Comparison of ENCODE assay signal across 8 cellular contexts in genomic region chr11:66479741-66480115, GRCh38. TPM values are rescaled to one million over a fixed set of nuclear protein-coding genes. Genes with fewer than 3 reads are reported as not detected.
DNase-seq lines count a peak whose midpoint lies in the region; ATAC-seq and TF ChIP-seq lines count a peak whose summit lies in the region.

No MANE protein-coding gene starts in this region.

- peak overlapping the region; percentile 92 for H3K4me3 Mint-ChIP-seq in natural killer cell

- H3K4me2 ChIP-seq in BLaER1 treated with 17β-estradiol and CSF1 and Interleukin-3, amounts not matched to agents 10 nM and 100 nM, result peak overlapping the region; percentile 84 to 99 (median 94)

- H3K9me3 Mint-ChIP-seq in natural killer cell, result no peaks in the 10 kb centered on the region

- peak overlapping the region; percentile 84 to 94 (median 91) for H3K27ac ChIP-seq in BLaER1 treated with 17β-estradiol and CSF1 and Interleukin-3, amounts not matched to agents 10 nM and 100 nM

- H3K4me3 ChIP-seq in BLaER1 treated with 17β-estradiol and CSF1 and Interleukin-3, amounts not matched to agents 10 nM and 100 nM, result peak overlapping the region; percentile 72 to 96 (median 84)
- H3K4me3 ChIP-seq in endocrine pancreas (ENCODE audit: control insufficient read depth, insufficient read depth, low read length), result no peak overlapping the region

- H3K36me3 Mint-ChIP-seq in natural killer cell, result no peaks in the 10 kb centered on the region

- peak overlapping the region; percentile 87 to 91 for H3K27ac Mint-ChIP-seq in natural killer cell

- DNase-seq in NCI-H526 treated with DMSO at 0.1 percent for 48 hours (lab: John Stamatoyannopoulos, UW), result peak; percentile 84
- no peak for DNase-seq in natural killer cell
- DNase-seq in HEK293T (ENCODE audit: extremely low spot score), result no peak
- no peak for DNase-seq in activated effector memory CD4-positive, alpha-beta T cell treated with Interleukin-2 at 50 U/mL for 16 hours

- H3K27me3 Mint-ChIP-seq in natural killer cell (ENCODE audit: low read depth in 2 of 2), result no peaks in the 10 kb centered on the region

- POLR2A ChIA-PET in HEK293T (lab: Yijun Ruan, JAX), result interaction anchor here (0.9 to 2.7 kb wide), 13 partner anchors 9 to 198 kb away, joined by 3 to 14 read pairs (median 6); partner anchors contain the start of genes ACTN3, BBS1, MRPL11 and PELI3

- no peak for TF ChIP-seq CTCF in natural killer cell (IDR thresholded peaks at IDR 0.05)

- H3K27me3 ChIP-seq in BLaER1 treated with 17β-estradiol and CSF1 and Interleukin-3, amounts not matched to agents 10 nM and 100 nM, result no peaks in the 10 kb centered on the region
- no peaks in the 10 kb centered on the region for H3K27me3 ChIP-seq in endocrine pancreas (ENCODE audit: control insufficient read depth, insufficient read depth, low read length)

- ATAC-seq in GM21723 (IDR thresholded peaks at IDR 0.05; ENCODE audit: unreplicated experiment) (peak; percentile 15), natural killer cell (no peak), GM18511 (IDR thresholded peaks at IDR 0.05; ENCODE audit: unreplicated experiment) (no peak)

- H3K9me3 ChIP-seq in BLaER1 treated with 17β-estradiol and CSF1 and Interleukin-3, amounts not matched to agents 10 nM and 100 nM (replicated peaks in 1 of 11), result no peaks in the 10 kb centered on the region
- H3K9me3 ChIP-seq in endocrine pancreas (ENCODE audit: control insufficient read depth, low read length), result no peaks in the 10 kb centered on the region

- H3K36me3 ChIP-seq in BLaER1 treated with 17β-estradiol and CSF1 and Interleukin-3, amounts not matched to agents 10 nM and 100 nM, result peaks cover 19 to 58% (median 36%) of the 10 kb centered on the region in 11 experiments; a peak in 20 of 22 replicates
- H3K36me3 ChIP-seq in endocrine pancreas (ENCODE audit: control insufficient read depth, insufficient read depth, low read length), result no peaks in the 10 kb centered on the region

- H4K20me1 ChIP-seq in BLaER1 treated with 17β-estradiol and CSF1 and Interleukin-3, amounts not matched to agents 10 nM and 100 nM, result peaks cover 0 to 65% (median 19%) of the 10 kb centered on the region in 11 experiments; a peak in 12 of 22 replicates

- H3K4me1 ChIP-seq in BLaER1 treated with 17β-estradiol and CSF1 and Interleukin-3, amounts not matched to agents 10 nM and 100 nM, result peaks cover 15 to 31% (median 24%) of the 10 kb centered on the region in 10 experiments
- no peaks in the 10 kb centered on the region for H3K4me1 ChIP-seq in endocrine pancreas (ENCODE audit: control insufficient read depth, insufficient read depth, low read length)

- CTCF ChIA-PET in HEK293T (lab: Yijun Ruan, JAX), result interaction anchor here (0.6 to 1.2 kb wide), 5 partner anchors 12 to 71 kb away, joined by 3 to 7 read pairs (median 5); partner anchors contain the start of gene MRPL11

- H3K4me1 Mint-ChIP-seq in natural killer cell, result peaks cover 13 to 42% of the 10 kb centered on the region in 2 donors

- intact Hi-C loops in natural killer cell (cut with micrococcal nuclease), result loop anchor here (1.0 to 2.0 kb wide), 3 partner anchors 13 to 71 kb away; partner anchors contain the start of genes MRPL11 and PELI3

- H3K9ac ChIP-seq in BLaER1 treated with 17β-estradiol and CSF1 and Interleukin-3, amounts not matched to agents 10 nM and 100 nM, result peak overlapping the region; percentile 89 to 97 (median 95)
- H3K9ac ChIP-seq in endocrine pancreas (ENCODE audit: control insufficient read depth, insufficient read depth, low read length), result peak overlapping the region; percentile 66

TF ChIP-seq in HEK293T, 16 proteins besides CTCF, POLR2A, EP300 and RAD21:
- TF ChIP-seq CTBP1 (IDR thresholded peaks at IDR 0.05; ENCODE audit: borderline replicate concordance), result no peak
- TF ChIP-seq TARDBP (IDR thresholded peaks at IDR 0.05), result no peak
- no peak for TF ChIP-seq HDGF (IDR thresholded peaks at IDR 0.05; ENCODE audit: borderline replicate concordance)
- TF ChIP-seq SUZ12 (IDR thresholded peaks at IDR 0.05), result no peak
- no peak for TF ChIP-seq PKNOX1 (IDR thresholded peaks at IDR 0.05)
- TF ChIP-seq LEF1 (IDR thresholded peaks at IDR 0.05; ENCODE audit: borderline replicate concordance), result no peak
- no peak for TF ChIP-seq FOXK2 (IDR thresholded peaks at IDR 0.05)
- TF ChIP-seq FOXM1 (IDR thresholded peaks at IDR 0.05; ENCODE audit: borderline replicate concordance), result no peak

RNA-seq across cellular contexts. Expression of gene DPP3, which starts 0.5 kb away (rescaled TPM):
- total RNA-seq in natural killer cell, result 10 to 100 TPM; 37.4 to 42.9 (median 38.6) TPM

RNA-seq across cellular contexts. Expression of gene PELI3, which starts 13.0 kb away (rescaled TPM):
- total RNA-seq in natural killer cell, result 1 to 10 TPM; 5.3 to 6.3 (median 5.6) TPM

RNA-seq across cellular contexts. Expression of gene BBS1, which starts 30.7 kb away (rescaled TPM):
- total RNA-seq in natural killer cell, result 10 to 100 TPM; 12.5 to 22.5 (median 18.1) TPM

RNA-seq across cellular contexts. Expression of gene MRPL11, which starts 41.1 kb away (rescaled TPM):
- total RNA-seq in natural killer cell, result 10 to 100 TPM; 20.7 to 24.2 (median 23.9) TPM

RNA-seq across cellular contexts. Expression of gene NPAS4, which starts 58.9 kb away (rescaled TPM):
- total RNA-seq in natural killer cell, result not detected
